ENCODE assay signal across 2 cellular contexts in genomic region chr12:120584343-120585149, GRCh38.
A peak's percentile ranks its signal among the peaks of the same experiment; 100 is the strongest.
TF ChIP-seq lines count a peak whose summit lies in the region.

No MANE protein-coding gene starts in this region.

TF ChIP-seq in A549, 52 proteins besides CTCF, POLR2A, EP300 and RAD21:
- TF ChIP-seq ZSCAN20 (CRISPR knock-in tag; IDR thresholded peaks at IDR 0.05), result no peak
- peak; percentile 43; the same call in 2 of the 3 replicates for TF ChIP-seq SMC3 (IDR thresholded peaks at IDR 0.05)

TF ChIP-seq in GM23338, 12 proteins besides CTCF, POLR2A, EP300 and RAD21:
- no peak for TF ChIP-seq EZH2phosphoT487 (IDR thresholded peaks at IDR 0.05; ENCODE audit: unreplicated experiment)
- TF ChIP-seq STAT1 (IDR thresholded peaks at IDR 0.05; ENCODE audit: unreplicated experiment), result no peak
- no peak for TF ChIP-seq ZNF331 (CRISPR knock-in tag; IDR thresholded peaks at IDR 0.05; ENCODE audit: low read depth)
- TF ChIP-seq POLR2AphosphoS5 (IDR thresholded peaks at IDR 0.05; ENCODE audit: low read depth), result 0 out of 2 replicates have a peak, but pooled peaks have one; percentile 22
- no peak for TF ChIP-seq ZNF462 (CRISPR knock-in tag; IDR thresholded peaks at IDR 0.05)
